ENCODE assay signal across 11 cellular contexts in genomic region chr10:93461124-93461806, GRCh38. TPM values are rescaled to one million over a fixed set of nuclear protein-coding genes. Genes with fewer than 3 reads are reported as not detected.
DNase-seq lines count a peak whose midpoint lies in the region; ATAC-seq and TF ChIP-seq lines count a peak whose summit lies in the region.
"Had no signal": no experiment of that assay in that cellular context is flagged by ENCODE, and none has a peak within 500 bp of the region (broad histone marks: within the 10 kb centered on the region; RNA-seq: fewer than 3 reads in every experiment).

No MANE protein-coding gene starts in this region.

- no peaks in the 10 kb centered on the region for H3K27me3 Mint-ChIP-seq in activated CD4-positive, alpha-beta memory T cell treated with anti-CD3 and anti-CD28 coated beads, Interleukin-2, amount 10 ng/mL, durations not matched to agents 7 days and 5 days

- H3K23ac ChIP-seq in neuronal stem cell (ENCODE audit: low read depth, low read length, poor library complexity) = no peak overlapping the region

- no peaks in the 10 kb centered on the region for H3K9me3 ChIP-seq in right cardiac atrium (ENCODE audit: control insufficient read depth, low read length)
- no peaks in the 10 kb centered on the region for H3K9me3 ChIP-seq in heart left ventricle
- H3K9me3 ChIP-seq in neuronal stem cell (replicated peaks in 1 of 2; ENCODE audit: control insufficient read depth in 2 of 2, insufficient read depth in 1 of 2, low read depth in 1 of 2, low read length in 2 of 2) = no peaks in the 10 kb centered on the region

- H3K18ac ChIP-seq in neuronal stem cell (ENCODE audit: low read length) = no peak overlapping the region

- no peak overlapping the region for H2AFZ ChIP-seq in neuronal stem cell (ENCODE audit: low read length)

- peaks cover 2% of the 10 kb centered on the region for H3K4me1 ChIP-seq in right cardiac atrium (ENCODE audit: control insufficient read depth, insufficient read depth, low read length)
- H3K4me1 ChIP-seq in heart left ventricle = peaks cover 0 to 84% (median 40%) of the 10 kb centered on the region in 12 donors
- peaks cover 3% of the 10 kb centered on the region for H3K4me1 ChIP-seq in urinary bladder (ENCODE audit: insufficient read depth)
- H3K4me1 ChIP-seq in neuronal stem cell (ENCODE audit: control insufficient read depth in 2 of 2, insufficient read depth in 1 of 2, low read depth in 1 of 2, low read length in 2 of 2) = peaks cover 14 to 20% of the 10 kb centered on the region in 2 donors

- peak overlapping the region; percentile 85 for H3K27ac Mint-ChIP-seq in activated CD4-positive, alpha-beta memory T cell treated with anti-CD3 and anti-CD28 coated beads, Interleukin-2, amount 10 ng/mL, durations not matched to agents 7 days and 5 days

- TF ChIP-seq CTCF in heart left ventricle (IDR thresholded peaks at IDR 0.05) = no peak

- H2BK120ac ChIP-seq in neuronal stem cell (ENCODE audit: low read depth, low read length) = no peak overlapping the region

- H3K4me2 ChIP-seq in neuronal stem cell (ENCODE audit: insufficient read depth, low read length, poor library complexity, severe bottlenecking) = no peak overlapping the region

- POLR2A ChIA-PET in activated CD4-positive, alpha-beta memory T cell treated with anti-CD3 and anti-CD28 coated beads, Interleukin-2, amount 10 ng/mL, durations not matched to agents 7 days and 5 days (lab: Charles Lee) = interaction anchor here (0.6 to 3.0 kb wide), 5 partner anchors 9 to 81 kb away, joined by 3 to 19 read pairs (median 16); partner anchors contain the start of genes CEP55 and MYOF

- H2BK5ac ChIP-seq in neuronal stem cell (ENCODE audit: low read length) = no peak overlapping the region

- no peak overlapping the region for H2BK12ac ChIP-seq in neuronal stem cell (ENCODE audit: low read length)

- no peak overlapping the region for H4K8ac ChIP-seq in neuronal stem cell (ENCODE audit: low read depth, low read length)

- DNase-seq in right cardiac atrium (no peak), heart left ventricle (no peak), kidney tubule cell (ENCODE audit: low spot score) (peak; percentile 87), neuronal stem cell (ENCODE audit: low spot score) (no peak)
- DNase-seq in activated CD4-positive, alpha-beta memory T cell treated with anti-CD3 and anti-CD28 coated beads, Interleukin-2, amount 10 ng/mL, durations not matched to agents 7 days and 5 days = no peak
- DNase-seq: DMS 273 treated with DMSO at 0.1 percent for 48 hours had no signal

- H2AK5ac ChIP-seq in neuronal stem cell (ENCODE audit: low read depth, low read length) = no peak overlapping the region

- H3K79me1 ChIP-seq in neuronal stem cell (ENCODE audit: low read depth, low read length) = no peaks in the 10 kb centered on the region

- CTCF ChIA-PET in activated CD4-positive, alpha-beta memory T cell treated with anti-CD3 and anti-CD28 coated beads, Interleukin-2, amount 10 ng/mL, durations not matched to agents 7 days and 5 days (lab: Charles Lee) = interaction anchor here (0.8 to 2.7 kb wide), 5 partner anchors 8 to 98 kb away, joined by 3 to 22 read pairs (median 4); no protein-coding TSS in a partner anchor

- 63% methylated on average over 4 of the region's 4 CpGs for WGBS in right cardiac atrium
- WGBS in heart left ventricle, 4 donors = 67 to 77% (median 76%) methylated on average over 4 of the region's 4 CpGs
- 38% methylated on average over 4 of the region's 4 CpGs for WGBS in urinary bladder
- no CpG with 5 or more reads among the region's 4 CpGs for WGBS in neuronal stem cell (ENCODE audit: extremely low coverage in 2 of 2, insufficient read length in 2 of 2, insufficient replicate concordance in 1 of 2), 2 donors

- no peak overlapping the region for H3K4me3 Mint-ChIP-seq in activated CD4-positive, alpha-beta memory T cell treated with anti-CD3 and anti-CD28 coated beads, Interleukin-2, amount 10 ng/mL, durations not matched to agents 7 days and 5 days

- no peak overlapping the region for H3K9ac ChIP-seq in neuronal stem cell (ENCODE audit: low read depth, low read length, poor library complexity)

- H3K36me3 Mint-ChIP-seq in activated CD4-positive, alpha-beta memory T cell treated with anti-CD3 and anti-CD28 coated beads, Interleukin-2, amount 10 ng/mL, durations not matched to agents 7 days and 5 days (ENCODE audit: low read depth) = peaks cover 3% of the 10 kb centered on the region

- no peak overlapping the region for H2BK15ac ChIP-seq in neuronal stem cell (ENCODE audit: low read length)

- no peak overlapping the region for H3K4ac ChIP-seq in neuronal stem cell (ENCODE audit: low read length)

- H3K14ac ChIP-seq in neuronal stem cell (ENCODE audit: low read length) = no peak overlapping the region

- no peaks in the 10 kb centered on the region for H3K9me3 Mint-ChIP-seq in activated CD4-positive, alpha-beta memory T cell treated with anti-CD3 and anti-CD28 coated beads, Interleukin-2, amount 10 ng/mL, durations not matched to agents 7 days and 5 days

- H3K4me1 Mint-ChIP-seq in activated CD4-positive, alpha-beta memory T cell treated with anti-CD3 and anti-CD28 coated beads, Interleukin-2, amount 10 ng/mL, durations not matched to agents 7 days and 5 days = peaks cover 48% of the 10 kb centered on the region

- no peak overlapping the region for H4K91ac ChIP-seq in neuronal stem cell (ENCODE audit: low read depth, low read length, poor library complexity)

- peaks cover 0 to 9% (median 3%) of the 10 kb centered on the region in 9 donors for H3K36me3 ChIP-seq in heart left ventricle
- H3K36me3 ChIP-seq in urinary bladder (ENCODE audit: insufficient read depth) = no peaks in the 10 kb centered on the region
- no peaks in the 10 kb centered on the region for H3K36me3 ChIP-seq in neuronal stem cell (replicated peaks in 1 of 2; ENCODE audit: control insufficient read depth in 2 of 2, insufficient read depth in 2 of 2, low read length in 2 of 2)

- no peak for TF ChIP-seq POLR2A in heart left ventricle (IDR thresholded peaks at IDR 0.05)

- ATAC-seq in right cardiac atrium (no peak), heart left ventricle (no peak), GM21717 (IDR thresholded peaks at IDR 0.05; ENCODE audit: unreplicated experiment) (no peak), HG02623 (IDR thresholded peaks at IDR 0.05; ENCODE audit: unreplicated experiment) (no peak)
- ATAC-seq: sciatic nerve had no signal

- intact Hi-C loops in right cardiac atrium (cut with DNase I) (no loop called here), heart left ventricle (cut with DNase I) (no loop called here)

- H3K27me3 ChIP-seq in right cardiac atrium (ENCODE audit: control insufficient read depth, insufficient read depth) (no peaks in the 10 kb centered on the region), heart left ventricle (no peaks in the 10 kb centered on the region), neuronal stem cell (ENCODE audit: control insufficient read depth in 3 of 3, insufficient read depth in 3 of 3, low read depth in 1 of 3, low read length in 3 of 3) (no peaks in the 10 kb centered on the region)

- peak overlapping the region; percentile 1 for H3K27ac ChIP-seq in right cardiac atrium (ENCODE audit: low read length)
- peak overlapping the region in 6 of 12 donors; percentile 7 to 91 (median 40) for H3K27ac ChIP-seq in heart left ventricle
- H3K27ac ChIP-seq in urinary bladder (ENCODE audit: low read depth) = peak overlapping the region; percentile 72
- no peak overlapping the region for H3K27ac ChIP-seq in neuronal stem cell (replicated peaks; ENCODE audit: low read length)
- H3K27ac ChIP-seq: HL-60 had no signal

- no peak overlapping the region for H3K4me3 ChIP-seq in right cardiac atrium (ENCODE audit: low read length)
- H3K4me3 ChIP-seq in heart left ventricle = no peak overlapping the region
- no peak overlapping the region for H3K4me3 ChIP-seq in urinary bladder (ENCODE audit: low read depth, low read length)
- H3K4me3 ChIP-seq in neuronal stem cell (ENCODE audit: low read length in 2 of 2) = no peak overlapping the region

RNA-seq across cellular contexts. Expression of gene MYOF, which starts 20.9 kb away (rescaled TPM):
- total RNA-seq in right cardiac atrium = 10 to 100 TPM; 13.6 to 25.0 (median 16.2) TPM
- 5.5 TPM for polyA plus RNA-seq in right cardiac atrium
- total RNA-seq in heart left ventricle = 10 to 100 TPM; 16.0 to 64.5 (median 37.2) TPM
- 10 to 100 TPM; 13.2 to 14.7 TPM for polyA plus RNA-seq in heart left ventricle
- 10 to 100 TPM; 10.8 to 10.9 TPM for total RNA-seq in activated CD4-positive, alpha-beta memory T cell treated with anti-CD3 and anti-CD28 coated beads, Interleukin-2, amount 10 ng/mL, durations not matched to agents 7 days and 5 days
- 99.1 TPM for total RNA-seq in urinary bladder
- polyA plus RNA-seq in urinary bladder = 61.3 TPM
- polyA plus RNA-seq in neuronal stem cell (2013, experiment 1 of 2) = 2.9 TPM
- 2.8 TPM for polyA plus RNA-seq in neuronal stem cell (2013, experiment 2 of 2)

RNA-seq across cellular contexts. Expression of gene CEP55, which starts 35.1 kb away (rescaled TPM):
- 1 to 10 TPM in 2 of 4 donors, under 1 TPM in 2; 0.19 to 1.6 (median 0.76) TPM for total RNA-seq in right cardiac atrium
- 0.11 TPM for polyA plus RNA-seq in right cardiac atrium
- total RNA-seq in heart left ventricle = 1 to 10 TPM in 2 of 9 donors, under 1 TPM in 3, not detected in 4; 0.25 to 7.3 (median 0.79) TPM
- under 1 TPM in 1 of 2 donors, not detected in 1; 0.19 TPM for polyA plus RNA-seq in heart left ventricle
- total RNA-seq in activated CD4-positive, alpha-beta memory T cell treated with anti-CD3 and anti-CD28 coated beads, Interleukin-2, amount 10 ng/mL, durations not matched to agents 7 days and 5 days = 10 to 100 TPM; 82.5 to 84.6 TPM
- total RNA-seq in urinary bladder = 23.6 TPM
- 0.48 TPM for polyA plus RNA-seq in urinary bladder
- polyA plus RNA-seq in neuronal stem cell (2013, experiment 1 of 2) = 34.7 TPM
- 34.1 TPM for polyA plus RNA-seq in neuronal stem cell (2013, experiment 2 of 2)
